ENCODE assay signal across 18 cellular contexts in the genomic region with DNA sequence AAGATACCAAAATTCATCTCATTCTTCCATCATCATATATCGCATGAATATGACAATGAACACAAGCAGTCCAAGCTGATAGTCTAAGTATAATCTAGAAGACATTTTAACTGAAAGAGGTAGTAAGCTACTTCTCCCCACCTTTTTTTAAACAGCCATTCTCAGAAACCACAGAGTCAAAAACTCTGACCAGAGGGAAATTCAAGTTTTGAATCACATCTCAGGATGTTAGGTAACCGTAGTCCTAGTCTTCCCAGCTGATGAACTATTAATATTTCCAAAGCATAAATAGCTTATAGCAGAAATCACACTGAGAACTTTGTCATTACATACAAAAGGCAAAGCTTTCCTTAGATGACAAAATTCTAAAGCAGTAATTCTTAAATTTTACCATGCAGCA.
"Had no signal": no experiment of that assay in that cellular context is flagged by ENCODE, and none has a peak within 500 bp of the region (broad histone marks: within the 10 kb centered on the region; RNA-seq: fewer than 3 reads in every experiment).

No MANE protein-coding gene starts in this region.

- ATAC-seq: left lung; stimulated activated naive CD8-positive, alpha-beta T cell treated with anti-CD3 and anti-CD28 coated beads, Interleukin-15, amount 100 ng/mL, for 72 hours had no signal

- DNase-seq: activated CD4-positive, alpha-beta memory T cell treated with anti-CD3 and anti-CD28 coated beads for 36 hours; activated CD4-positive, CD25-positive, alpha-beta regulatory T cell treated with anti-CD3 and anti-CD28 coated beads, Interleukin-2, amount 50 U/mL, for 72 hours; activated naive CD4-positive, alpha-beta T cell treated with Interleukin-2 at 50 U/mL for 16 hours; adrenal gland; caudate nucleus; effector CD4-positive, alpha-beta T cell; left lung; nephron progenitor cell; ovary; stimulated activated CD4-positive, alpha-beta T cell treated with anti-CD3 and anti-CD28 coated beads, Interleukin-2, amount 100 ng/mL, for 48 hours; stimulated activated naive CD8-positive, alpha-beta T cell treated with anti-CD3 and anti-CD28 coated beads, Interleukin-15, amount 100 ng/mL, for 72 hours had no signal

- H3K27me3 Mint-ChIP-seq: activated CD4-positive, alpha-beta memory T cell treated with anti-CD3 and anti-CD28 coated beads for 36 hours; memory B cell; stimulated activated naive CD8-positive, alpha-beta T cell treated with anti-CD3 and anti-CD28 coated beads, Interleukin-15, amount 100 ng/mL, for 72 hours had no signal

- H3K9me3 Mint-ChIP-seq: activated CD4-positive, alpha-beta memory T cell treated with anti-CD3 and anti-CD28 coated beads for 36 hours; activated T-helper 1 cell treated with anti-CD3 and anti-CD28 coated beads, Interleukin-12 subunit alpha, Interleukin-12 subunit beta, Interleukin-2, Interleukin-4 antibody, amounts not matched to agents 30 ng/mL and 10 ng/mL and 1 ng/mL, durations not matched to agents 14 hours and 24 hours and 36 hours; nephron progenitor cell; stimulated activated naive CD8-positive, alpha-beta T cell treated with anti-CD3 and anti-CD28 coated beads, Interleukin-15, amount 100 ng/mL, for 72 hours; T-helper 2 cell treated with Interferon-gamma antibody and Interleukin-4, amounts not matched to agents 5 μg/mL and 100 μg/mL, for 36 hours had no signal

- H3K4me3 Mint-ChIP-seq: activated CD4-positive, alpha-beta memory T cell treated with anti-CD3 and anti-CD28 coated beads for 36 hours; activated T-helper 1 cell treated with anti-CD3 and anti-CD28 coated beads, Interleukin-12 subunit alpha, Interleukin-12 subunit beta, Interleukin-2, Interleukin-4 antibody, amounts not matched to agents 30 ng/mL and 10 ng/mL and 1 ng/mL, durations not matched to agents 14 hours and 24 hours and 36 hours; memory B cell; nephron progenitor cell; stimulated activated naive CD8-positive, alpha-beta T cell treated with anti-CD3 and anti-CD28 coated beads, Interleukin-15, amount 100 ng/mL, for 72 hours; T-helper 2 cell treated with Interferon-gamma antibody and Interleukin-4, amounts not matched to agents 5 μg/mL and 100 μg/mL, for 36 hours had no signal

- FAIRE-seq: keratinocyte had no signal

- H3K36me3 ChIP-seq: adrenal gland, left lung, ovary, thoracic aorta had no signal

- H3K27ac Mint-ChIP-seq: activated CD4-positive, alpha-beta memory T cell treated with anti-CD3 and anti-CD28 coated beads for 36 hours; activated T-helper 1 cell treated with anti-CD3 and anti-CD28 coated beads, Interleukin-12 subunit alpha, Interleukin-12 subunit beta, Interleukin-2, Interleukin-4 antibody, amounts not matched to agents 30 ng/mL and 10 ng/mL and 1 ng/mL, durations not matched to agents 14 hours and 24 hours and 36 hours; memory B cell; nephron progenitor cell; stimulated activated naive CD8-positive, alpha-beta T cell treated with anti-CD3 and anti-CD28 coated beads, Interleukin-15, amount 100 ng/mL, for 72 hours; T-helper 2 cell treated with Interferon-gamma antibody and Interleukin-4, amounts not matched to agents 5 μg/mL and 100 μg/mL, for 36 hours had no signal

- H3K4me3 ChIP-seq: adrenal gland, coronary artery, left lung, ovary, thoracic aorta had no signal

- H3K9me3 ChIP-seq: adrenal gland, left lung, ovary, thoracic aorta had no signal

- H3K27me3 ChIP-seq: adrenal gland, left lung, ovary had no signal

- H3K27ac ChIP-seq: adrenal gland, epithelial cell of prostate, left lung, ovary, thoracic aorta had no signal
